16 cellular contexts compared by ENCODE assay signal in genomic region chr13:40172149-40172591, GRCh38.
DNase-seq lines count a peak whose midpoint lies in the region; ATAC-seq and TF ChIP-seq lines count a peak whose summit lies in the region.
"Had no signal": no experiment of that assay in that cellular context is flagged by ENCODE, and none has a peak within 500 bp of the region (broad histone marks: within the 10 kb centered on the region; RNA-seq: fewer than 3 reads in every experiment).

No MANE protein-coding gene starts in this region.

- H4K8ac ChIP-seq in trophoblast cell (ENCODE audit: low read depth, low read length): peak overlapping the region; percentile 58

- H3K4me1 Mint-ChIP-seq in GM23338: peaks cover 4% of the 10 kb centered on the region; the same call in 2 of the 3 replicates

- H3K4me3 ChIP-seq in GM23338 (peak overlapping the region; percentile 51), breast epithelium (peak overlapping the region in 2 of 3 donors; percentile 15 to 37), iPS-18c (ENCODE audit: insufficient read depth, low read depth, low read length) (peak overlapping the region; percentile 28; the same call in 1 of the 2 replicates), trophoblast cell (ENCODE audit: low read depth, low read length) (no peak overlapping the region)

- no peak overlapping the region for H3K9ac ChIP-seq in trophoblast cell (ENCODE audit: low read length)
- H3K9ac ChIP-seq: KMS-11 had no signal

- peak overlapping the region; percentile 92; the same call in 1 of the 2 replicates for H2AFZ ChIP-seq in GM23338
- H2AFZ ChIP-seq in trophoblast cell (ENCODE audit: insufficient read depth, low read length, poor library complexity): peak overlapping the region; percentile 52

- no peaks in the 10 kb centered on the region for H3F3A ChIP-seq in GM23338 (replicated peaks; ENCODE audit: low read depth)

- no peaks in the 10 kb centered on the region; the same call in 1 of the 2 replicates for H3K9me2 ChIP-seq in GM23338 (ENCODE audit: insufficient read depth)

- no peaks in the 10 kb centered on the region for H3K36me3 Mint-ChIP-seq in GM23338 (ENCODE audit: low read depth)

- peak overlapping the region; percentile 55 for H2AK5ac ChIP-seq in trophoblast cell (ENCODE audit: low read length)

- DNase-seq in GM23338 (ENCODE audit: low spot score) (peak; percentile 79), breast epithelium (ENCODE audit: low spot score in 2 of 2) (peak in 1 of 2 donors; percentile 60), trophoblast cell (no peak), NCI-H128 (lab: John Stamatoyannopoulos, UW; ENCODE audit: unreplicated experiment) (no peak), OCI-M1 (lab: John Stamatoyannopoulos, UW) (no peak), T1000 (lab: John Stamatoyannopoulos, UW) (no peak)
- DNase-seq: activated naive CD4-positive, alpha-beta T cell; caudate nucleus; glutamatergic neuron; HFFc6; NCI-H1436; NCI-H510A had no signal

- peaks cover 7% of the 10 kb centered on the region for H3K27me3 Mint-ChIP-seq in GM23338 (ENCODE audit: insufficient read depth, low read depth, poor library complexity)

- H3K79me1 ChIP-seq in trophoblast cell (ENCODE audit: low read length): peaks cover 8% of the 10 kb centered on the region

- H4K20me1 ChIP-seq in GM23338 (replicated peaks; ENCODE audit: insufficient read depth): no peaks in the 10 kb centered on the region

- TF ChIP-seq CTCF in GM23338 (conservative IDR thresholded peaks at IDR 0.05; ENCODE audit: low read depth in 2 of 2) (peak in 1 of 2 experiments; percentile 43), breast epithelium (IDR thresholded peaks at IDR 0.05) (no peak)

- H3K9me3 Mint-ChIP-seq in GM23338: no peaks in the 10 kb centered on the region

- H3K4me2 ChIP-seq in GM23338 (peak overlapping the region; percentile 72), trophoblast cell (ENCODE audit: low read length) (peak overlapping the region; percentile 45)
- H3K4me2 ChIP-seq: KMS-11 had no signal

- no peak for TF ChIP-seq POLR2A in breast epithelium (IDR thresholded peaks at IDR 0.05)

- H3K4ac ChIP-seq in trophoblast cell (ENCODE audit: low read depth, low read length): no peak overlapping the region

- H3K23ac ChIP-seq in trophoblast cell (ENCODE audit: low read length): no peak overlapping the region

- WGBS in trophoblast cell (ENCODE audit: extremely low coverage, insufficient coverage, insufficient read length): no CpG with 5 or more reads among the region's 32 CpGs

- peak overlapping the region; percentile 36 for H2BK120ac ChIP-seq in trophoblast cell (ENCODE audit: insufficient read depth, low read length, poor library complexity)

- intact Hi-C loops in breast epithelium (cut with DNase I; ENCODE audit: low total_unique reads): no loop called here

- peak overlapping the region; percentile 58; the same call in 2 of the 3 replicates for H3K4me3 Mint-ChIP-seq in GM23338
- H3K4me3 Mint-ChIP-seq: HFFc6 had no signal

- no peak overlapping the region for H3K27ac Mint-ChIP-seq in GM23338
- H3K27ac Mint-ChIP-seq: HFFc6 had no signal

- H3K9me3 ChIP-seq in breast epithelium (no peaks in the 10 kb centered on the region), iPS-18c (ENCODE audit: control insufficient read depth, insufficient read depth, low read length) (no peaks in the 10 kb centered on the region), trophoblast cell (ENCODE audit: insufficient read depth, low read depth, low read length) (no peaks in the 10 kb centered on the region)

- H2BK12ac ChIP-seq in trophoblast cell (ENCODE audit: low read length): peak overlapping the region; percentile 87

- H3K4me1 ChIP-seq in GM23338 (ENCODE audit: insufficient read depth) (peaks cover 5% of the 10 kb centered on the region; the same call in 1 of the 2 replicates), breast epithelium (no peaks in the 10 kb centered on the region), trophoblast cell (ENCODE audit: control insufficient read depth in 1 of 2, insufficient read depth in 2 of 2, low read length in 2 of 2) (peaks cover 6 to 9% of the 10 kb centered on the region in 2 experiments)

- H3K27me3 ChIP-seq in GM23338 (ENCODE audit: insufficient read depth) (peaks cover 9% of the 10 kb centered on the region), breast epithelium (peaks cover 0 to 11% of the 10 kb centered on the region in 2 donors), trophoblast cell (ENCODE audit: insufficient read depth, low read length) (no peaks in the 10 kb centered on the region)

- H3K18ac ChIP-seq in trophoblast cell (ENCODE audit: low read length): peak overlapping the region; percentile 56

- H3K36me3 ChIP-seq in GM23338 (ENCODE audit: insufficient read depth) (no peaks in the 10 kb centered on the region), breast epithelium (no peaks in the 10 kb centered on the region), trophoblast cell (ENCODE audit: control insufficient read depth in 1 of 2, insufficient read depth in 2 of 2, low read length in 2 of 2) (no peaks in the 10 kb centered on the region)

- peak overlapping the region; percentile 65 for H4K91ac ChIP-seq in trophoblast cell (ENCODE audit: low read depth, low read length)

- peak overlapping the region; percentile 76 for H3K14ac ChIP-seq in trophoblast cell (ENCODE audit: low read length)

- H4K12ac ChIP-seq in trophoblast cell (ENCODE audit: low read depth, low read length): peak overlapping the region; percentile 40

- ATAC-seq in GM23338 (peak; percentile 98), HG03520 (IDR thresholded peaks at IDR 0.05; ENCODE audit: unreplicated experiment) (no peak)
- ATAC-seq: Panc1 had no signal

- H3K79me2 ChIP-seq in GM23338 (replicated peaks; ENCODE audit: insufficient read depth) (no peaks in the 10 kb centered on the region), trophoblast cell (ENCODE audit: control insufficient read depth, insufficient read depth, low read length, poor library complexity) (peaks cover 2% of the 10 kb centered on the region)

- H3K27ac ChIP-seq in GM23338 (ENCODE audit: low read depth) (no peak overlapping the region), breast epithelium (peak overlapping the region; percentile 31 to 39), trophoblast cell (ENCODE audit: low read depth, low read length) (no peak overlapping the region)
- H3K27ac ChIP-seq: KMS-11 had no signal

- H2BK5ac ChIP-seq in trophoblast cell (ENCODE audit: low read depth, low read length, poor library complexity): no peak overlapping the region

TF ChIP-seq in GM23338, 12 proteins besides CTCF, POLR2A, EP300 and RAD21:
- no peak for TF ChIP-seq EZH2phosphoT487 (IDR thresholded peaks at IDR 0.05; ENCODE audit: unreplicated experiment)
- no peak for TF ChIP-seq NANOG (IDR thresholded peaks at IDR 0.05; ENCODE audit: borderline replicate concordance)

Comparison
In these comparisons a context has a peak if more than half of its experiments do, and no peak if none do; other contexts are left out.
1. H3K27ac ChIP-seq: peak in breast epithelium (2 of 2); none in GM23338 (single experiment) and trophoblast cell (single experiment).